In genomic region chr1:90851711-90852050, GRCh38 we compare ENCODE assay signal across 8 cellular contexts.
DNase-seq lines count a peak whose midpoint lies in the region; ATAC-seq and TF ChIP-seq lines count a peak whose summit lies in the region.

No MANE protein-coding gene starts in this region.

- TF ChIP-seq CTCF in RWPE1 (conservative IDR thresholded peaks at IDR 0.05; ENCODE audit: low read depth) (peak; percentile 24; the same call in 1 of the 2 replicates), fibroblast of pulmonary artery (IDR thresholded peaks at IDR 0.05; ENCODE audit: low read length, missing control alignments) (no peak)

- CTCF ChIA-PET in RWPE1 (lab: Yijun Ruan, JAX), result interaction anchor here (0.6 to 1.1 kb wide), 5 partner anchors 13 to 412 kb away, joined by 3 read pairs; no protein-coding TSS in a partner anchor

- H3K4me3 ChIP-seq in fibroblast of pulmonary artery (replicated peaks; ENCODE audit: low read depth, low read length) (peak overlapping the region; percentile 57), skeletal muscle cell (ENCODE audit: low read depth, low read length) (peak overlapping the region; percentile 78)

- H3K27ac ChIP-seq in RWPE1, result no peak overlapping the region

- DNase-seq in RWPE1 (ENCODE audit: low spot score) (no peak), fibroblast of pulmonary artery (ENCODE audit: low read depth) (no peak), skeletal muscle cell (ENCODE audit: low read depth) (no peak), COLO829 (ENCODE audit: low spot score) (no peak), NAMALWA (ENCODE audit: low spot score) (no peak), mesenteric fat pad (ENCODE audit: low spot score) (no peak)

- ATAC-seq in GM18870 (IDR thresholded peaks at IDR 0.05; ENCODE audit: unreplicated experiment) (peak; percentile 7), GM21825 (IDR thresholded peaks at IDR 0.05; ENCODE audit: unreplicated experiment) (no peak)

- POLR2A ChIA-PET in RWPE1 (lab: Yijun Ruan, JAX; ENCODE audit: low non-redundant PET), result no interaction called here
